ENCODE assay signal across 1 cellular context in the genomic region with DNA sequence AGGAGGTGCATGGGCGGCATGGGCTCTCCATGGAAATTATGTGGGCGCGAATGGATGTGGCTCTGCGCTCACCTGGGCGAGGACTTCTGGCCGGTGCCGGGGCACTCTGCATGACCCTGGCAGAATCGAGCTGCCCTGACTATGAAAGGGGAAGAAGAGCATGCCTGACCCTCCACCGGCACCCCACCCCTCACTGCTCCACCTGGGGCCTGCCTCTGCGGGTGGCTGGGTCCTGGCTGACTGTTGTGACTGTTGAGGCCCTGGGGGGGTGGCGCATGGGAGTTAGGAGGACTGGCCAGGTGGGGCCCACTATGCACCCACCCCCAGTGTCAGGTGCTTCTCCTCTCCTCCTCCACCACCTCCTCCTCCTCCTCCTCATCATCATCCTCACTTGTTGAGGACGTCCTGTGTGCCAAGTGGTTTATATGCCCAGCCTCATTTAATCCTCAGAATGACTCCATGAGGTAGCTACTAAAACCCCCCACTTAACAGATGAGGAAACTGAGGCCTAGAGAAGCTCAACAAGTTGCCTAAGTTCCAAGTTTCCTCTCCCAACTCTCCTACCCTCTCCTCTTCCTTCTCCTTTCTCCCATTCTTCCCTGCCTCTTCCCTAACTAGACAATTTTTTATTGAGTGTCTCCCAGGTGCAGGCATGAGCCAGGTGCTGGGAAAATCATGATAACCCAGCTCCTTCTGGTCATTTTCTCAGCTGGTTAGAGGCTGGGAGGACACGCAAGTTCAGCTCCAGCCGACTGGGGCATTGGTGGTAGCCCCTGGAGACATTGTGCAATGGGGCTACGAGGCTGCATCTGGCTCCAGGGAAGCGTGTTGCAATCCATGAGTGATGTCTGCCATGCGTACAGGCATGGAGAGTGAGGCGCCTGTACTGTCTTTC.
TF ChIP-seq lines count a peak whose summit lies in the region.

No MANE protein-coding gene starts in this region.

TF ChIP-seq in GM23338, 12 proteins besides CTCF, POLR2A, EP300 and RAD21 (continued from another document):
- TF ChIP-seq, protein P1, sequence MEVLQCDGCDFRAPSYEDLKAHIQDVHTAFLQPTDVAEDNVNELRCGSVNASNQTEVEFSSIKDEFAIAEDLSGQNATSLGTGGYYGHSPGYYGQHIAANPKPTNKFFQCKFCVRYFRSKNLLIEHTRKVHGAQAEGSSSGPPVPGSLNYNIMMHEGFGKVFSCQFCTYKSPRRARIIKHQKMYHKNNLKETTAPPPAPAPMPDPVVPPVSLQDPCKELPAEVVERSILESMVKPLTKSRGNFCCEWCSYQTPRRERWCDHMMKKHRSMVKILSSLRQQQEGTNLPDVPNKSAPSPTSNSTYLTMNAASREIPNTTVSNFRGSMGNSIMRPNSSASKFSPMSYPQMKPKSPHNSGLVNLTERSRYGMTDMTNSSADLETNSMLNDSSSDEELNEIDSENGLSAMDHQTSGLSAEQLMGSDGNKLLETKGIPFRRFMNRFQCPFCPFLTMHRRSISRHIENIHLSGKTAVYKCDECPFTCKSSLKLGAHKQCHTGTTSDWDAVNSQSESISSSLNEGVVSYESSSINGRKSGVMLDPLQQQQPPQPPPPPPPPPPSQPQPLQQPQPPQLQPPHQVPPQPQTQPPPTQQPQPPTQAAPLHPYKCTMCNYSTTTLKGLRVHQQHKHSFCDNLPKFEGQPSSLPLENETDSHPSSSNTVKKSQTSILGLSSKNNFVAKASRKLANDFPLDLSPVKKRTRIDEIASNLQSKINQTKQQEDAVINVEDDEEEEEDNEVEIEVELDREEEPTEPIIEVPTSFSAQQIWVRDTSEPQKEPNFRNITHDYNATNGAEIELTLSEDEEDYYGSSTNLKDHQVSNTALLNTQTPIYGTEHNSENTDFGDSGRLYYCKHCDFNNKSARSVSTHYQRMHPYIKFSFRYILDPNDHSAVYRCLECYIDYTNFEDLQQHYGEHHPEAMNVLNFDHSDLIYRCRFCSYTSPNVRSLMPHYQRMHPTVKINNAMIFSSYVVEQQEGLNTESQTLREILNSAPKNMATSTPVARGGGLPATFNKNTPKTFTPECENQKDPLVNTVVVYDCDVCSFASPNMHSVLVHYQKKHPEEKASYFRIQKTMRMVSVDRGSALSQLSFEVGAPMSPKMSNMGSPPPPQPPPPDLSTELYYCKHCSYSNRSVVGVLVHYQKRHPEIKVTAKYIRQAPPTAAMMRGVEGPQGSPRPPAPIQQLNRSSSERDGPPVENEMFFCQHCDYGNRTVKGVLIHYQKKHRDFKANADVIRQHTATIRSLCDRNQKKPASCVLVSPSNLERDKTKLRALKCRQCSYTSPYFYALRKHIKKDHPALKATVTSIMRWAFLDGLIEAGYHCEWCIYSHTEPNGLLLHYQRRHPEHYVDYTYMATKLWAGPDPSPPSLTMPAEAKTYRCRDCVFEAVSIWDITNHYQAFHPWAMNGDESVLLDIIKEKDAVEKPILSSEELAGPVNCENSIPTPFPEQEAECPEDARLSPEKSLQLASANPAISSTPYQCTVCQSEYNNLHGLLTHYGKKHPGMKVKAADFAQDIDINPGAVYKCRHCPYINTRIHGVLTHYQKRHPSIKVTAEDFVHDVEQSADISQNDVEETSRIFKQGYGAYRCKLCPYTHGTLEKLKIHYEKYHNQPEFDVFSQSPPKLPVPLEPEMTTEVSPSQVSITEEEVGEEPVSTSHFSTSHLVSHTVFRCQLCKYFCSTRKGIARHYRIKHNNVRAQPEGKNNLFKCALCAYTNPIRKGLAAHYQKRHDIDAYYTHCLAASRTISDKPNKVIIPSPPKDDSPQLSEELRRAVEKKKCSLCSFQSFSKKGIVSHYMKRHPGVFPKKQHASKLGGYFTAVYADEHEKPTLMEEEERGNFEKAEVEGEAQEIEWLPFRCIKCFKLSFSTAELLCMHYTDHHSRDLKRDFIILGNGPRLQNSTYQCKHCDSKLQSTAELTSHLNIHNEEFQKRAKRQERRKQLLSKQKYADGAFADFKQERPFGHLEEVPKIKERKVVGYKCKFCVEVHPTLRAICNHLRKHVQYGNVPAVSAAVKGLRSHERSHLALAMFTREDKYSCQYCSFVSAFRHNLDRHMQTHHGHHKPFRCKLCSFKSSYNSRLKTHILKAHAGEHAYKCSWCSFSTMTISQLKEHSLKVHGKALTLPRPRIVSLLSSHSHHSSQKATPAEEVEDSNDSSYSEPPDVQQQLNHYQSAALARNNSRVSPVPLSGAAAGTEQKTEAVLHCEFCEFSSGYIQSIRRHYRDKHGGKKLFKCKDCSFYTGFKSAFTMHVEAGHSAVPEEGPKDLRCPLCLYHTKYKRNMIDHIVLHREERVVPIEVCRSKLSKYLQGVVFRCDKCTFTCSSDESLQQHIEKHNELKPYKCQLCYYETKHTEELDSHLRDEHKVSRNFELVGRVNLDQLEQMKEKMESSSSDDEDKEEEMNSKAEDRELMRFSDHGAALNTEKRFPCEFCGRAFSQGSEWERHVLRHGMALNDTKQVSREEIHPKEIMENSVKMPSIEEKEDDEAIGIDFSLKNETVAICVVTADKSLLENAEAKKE (CRISPR knock-in tag; IDR thresholded peaks at IDR 0.05) = no peak
- TF ChIP-seq POLR2AphosphoS5 (IDR thresholded peaks at IDR 0.05; ENCODE audit: low read depth) = no peak
- no peak for TF ChIP-seq CREB1 (CRISPR knock-in tag; IDR thresholded peaks at IDR 0.05; ENCODE audit: low read depth)
- TF ChIP-seq EZH2 (IDR thresholded peaks at IDR 0.05; ENCODE audit: low read depth, unreplicated experiment) = no peak
